ENCODE assay signal across 7 cellular contexts in the genomic region with DNA sequence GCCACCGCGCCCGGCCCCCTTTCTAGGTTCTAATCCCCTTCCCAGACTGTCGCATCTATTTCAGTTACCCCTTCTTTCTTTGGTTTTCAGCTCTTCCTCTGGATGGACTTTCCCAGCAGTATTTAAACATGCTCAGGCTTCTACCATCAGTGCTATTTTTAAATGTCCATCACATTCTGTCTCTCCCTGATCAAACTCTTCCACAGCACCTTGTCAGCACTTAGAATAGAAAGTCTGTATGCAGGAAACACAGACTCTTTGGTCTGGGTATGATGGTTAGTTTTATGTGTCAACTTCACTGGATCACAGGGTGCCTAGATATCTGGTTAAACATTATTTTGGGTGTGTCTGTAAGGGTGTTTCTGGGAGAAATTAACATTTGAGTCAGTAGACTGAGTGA.
"Had no signal": no experiment of that assay in that cellular context is flagged by ENCODE, and none has a peak within 500 bp of the region (broad histone marks: within the 10 kb centered on the region; RNA-seq: fewer than 3 reads in every experiment).

No MANE protein-coding gene starts in this region.

- H3K4me3 ChIP-seq: GM23248, HAP-1 had no signal

- ATAC-seq: HCT116 had no signal

- H3K36me3 ChIP-seq: HAP-1 had no signal

- H3K9me3 ChIP-seq: HAP-1 had no signal

- H3K9me3 Mint-ChIP-seq: HFFc6 had no signal

- DNase-seq: GM23248, GOT3, H7, HFFc6, IMR-90 had no signal

- H3K4me1 ChIP-seq: HAP-1 had no signal

- H3K27ac Mint-ChIP-seq: HFFc6 had no signal

- H3K27ac ChIP-seq: GM23248 had no signal

- H3K4me3 Mint-ChIP-seq: HFFc6 had no signal
